ENCODE assay signal across 2 cellular contexts in the genomic region with DNA sequence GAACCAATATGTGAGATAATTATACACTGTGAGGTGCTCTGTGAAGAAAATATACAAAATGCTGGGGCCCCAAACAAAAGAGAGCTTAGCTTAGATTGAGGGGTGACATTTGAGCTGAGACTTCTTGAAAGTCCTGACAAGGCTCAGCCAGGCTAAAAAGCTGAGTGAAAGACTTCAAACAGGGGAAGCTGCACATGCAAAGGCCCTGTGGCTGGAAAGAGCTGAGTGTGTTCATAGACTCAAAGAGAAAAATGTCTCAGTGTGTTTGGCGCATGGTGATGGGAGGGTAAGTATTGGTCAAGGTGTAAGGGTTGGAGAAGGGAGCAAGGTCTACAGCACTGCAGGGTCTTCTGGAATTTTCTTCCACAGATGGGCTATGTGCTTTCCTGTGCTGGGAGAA.
TF ChIP-seq lines count a peak whose summit lies in the region.

No MANE protein-coding gene starts in this region.

TF ChIP-seq in HEK293, 187 proteins besides CTCF, POLR2A, EP300 and RAD21:
- TF ChIP-seq ZNF623 (tag by site-specific recombination; IDR thresholded peaks at IDR 0.05) (peak; percentile 88), ZNF138 (tag by site-specific recombination; IDR thresholded peaks at IDR 0.05; ENCODE audit: borderline replicate concordance) (no peak), ZBTB1 (tag by site-specific recombination; IDR thresholded peaks at IDR 0.05) (no peak), ZNF10 (tag by site-specific recombination; IDR thresholded peaks at IDR 0.05) (no peak), GLI2 (tag by site-specific recombination; IDR thresholded peaks at IDR 0.05; ENCODE audit: borderline replicate concordance, low read depth) (no peak), ZNF830 (tag by site-specific recombination; IDR thresholded peaks at IDR 0.05; ENCODE audit: low read depth) (no peak)
- TF ChIP-seq, protein P1, sequence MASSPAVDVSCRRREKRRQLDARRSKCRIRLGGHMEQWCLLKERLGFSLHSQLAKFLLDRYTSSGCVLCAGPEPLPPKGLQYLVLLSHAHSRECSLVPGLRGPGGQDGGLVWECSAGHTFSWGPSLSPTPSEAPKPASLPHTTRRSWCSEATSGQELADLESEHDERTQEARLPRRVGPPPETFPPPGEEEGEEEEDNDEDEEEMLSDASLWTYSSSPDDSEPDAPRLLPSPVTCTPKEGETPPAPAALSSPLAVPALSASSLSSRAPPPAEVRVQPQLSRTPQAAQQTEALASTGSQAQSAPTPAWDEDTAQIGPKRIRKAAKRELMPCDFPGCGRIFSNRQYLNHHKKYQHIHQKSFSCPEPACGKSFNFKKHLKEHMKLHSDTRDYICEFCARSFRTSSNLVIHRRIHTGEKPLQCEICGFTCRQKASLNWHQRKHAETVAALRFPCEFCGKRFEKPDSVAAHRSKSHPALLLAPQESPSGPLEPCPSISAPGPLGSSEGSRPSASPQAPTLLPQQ (tag by site-specific recombination; IDR thresholded peaks at IDR 0.05), result no peak

TF ChIP-seq in H1, 55 proteins besides CTCF, POLR2A, EP300 and RAD21:
- TF ChIP-seq FOSL1 (IDR thresholded peaks at IDR 0.05; ENCODE audit: insufficient read depth, low read depth, low read length) (no peak), KDM1A (IDR thresholded peaks at IDR 0.05; ENCODE audit: borderline replicate concordance, low read length) (0 out of 2 replicates have a peak, but pooled peaks have one; percentile 56), HDAC6 (IDR thresholded peaks at IDR 0.05; ENCODE audit: low read depth, low read length) (no peak)
